1 cellular context compared by ENCODE assay signal in genomic region chr1:109185990-109186703, GRCh38.
TF ChIP-seq lines count a peak whose summit lies in the region.

No MANE protein-coding gene starts in this region.

TF ChIP-seq in HEK293, 187 proteins besides CTCF, POLR2A, EP300 and RAD21 (continued from another document):
- TF ChIP-seq ZNF621 (tag by site-specific recombination; IDR thresholded peaks at IDR 0.05) (no peak), ZSCAN4 (tag by site-specific recombination; IDR thresholded peaks at IDR 0.05) (no peak), ZNF274 (IDR thresholded peaks at IDR 0.05; ENCODE audit: low read length) (no peak), ZNF274 (tag by site-specific recombination; IDR thresholded peaks at IDR 0.05; ENCODE audit: borderline replicate concordance) (no peak), ZSCAN30 (tag by site-specific recombination; IDR thresholded peaks at IDR 0.05) (no peak), ZNF354C (tag by site-specific recombination; IDR thresholded peaks at IDR 0.05; ENCODE audit: borderline replicate concordance, low read depth) (no peak), ZNF112 (tag by site-specific recombination; IDR thresholded peaks at IDR 0.05) (no peak), ZNF645 (tag by site-specific recombination; IDR thresholded peaks at IDR 0.05) (no peak), SP3 (tag by site-specific recombination; IDR thresholded peaks at IDR 0.05) (no peak), ZNF175 (tag by site-specific recombination; IDR thresholded peaks at IDR 0.05) (no peak), ZIC2 (tag by site-specific recombination; IDR thresholded peaks at IDR 0.05) (peak; percentile 77), SP7 (tag by site-specific recombination; IDR thresholded peaks at IDR 0.05) (no peak), ZNF654 (tag by site-specific recombination; IDR thresholded peaks at IDR 0.05; ENCODE audit: low read depth) (no peak), ZNF366 (tag by site-specific recombination; conservative IDR thresholded peaks at IDR 0.05) (no peak), ZNF140 (tag by site-specific recombination; IDR thresholded peaks at IDR 0.05) (no peak), SCRT2 (tag by site-specific recombination; IDR thresholded peaks at IDR 0.05) (no peak), ZNF518A (tag by site-specific recombination; conservative IDR thresholded peaks at IDR 0.05; ENCODE audit: low read depth) (no peak), ZNF629 (tag by site-specific recombination; IDR thresholded peaks at IDR 0.05) (no peak), ZNF26 (tag by site-specific recombination; IDR thresholded peaks at IDR 0.05) (no peak), ZBTB21 (tag by site-specific recombination; IDR thresholded peaks at IDR 0.05) (no peak), ELK4 (IDR thresholded peaks at IDR 0.05; ENCODE audit: borderline replicate concordance, low read depth, low read length) (no peak), ZNF510 (tag by site-specific recombination; IDR thresholded peaks at IDR 0.05; ENCODE audit: insufficient replicate concordance) (no peak), ZNF513 (tag by site-specific recombination; IDR thresholded peaks at IDR 0.05) (no peak), EGR2 (tag by site-specific recombination; IDR thresholded peaks at IDR 0.05; ENCODE audit: low read depth) (peak; percentile 82), AEBP2 (tag by site-specific recombination; IDR thresholded peaks at IDR 0.05; ENCODE audit: borderline replicate concordance) (no peak), ZNF449 (tag by site-specific recombination; IDR thresholded peaks at IDR 0.05) (no peak; the same call in 1 of the 2 replicates), OVOL3 (tag by site-specific recombination; IDR thresholded peaks at IDR 0.05) (no peak), ZBTB17 (tag by site-specific recombination; IDR thresholded peaks at IDR 0.05) (0 out of 2 replicates have a peak, but pooled peaks have one; percentile 22), BCL11B (tag by site-specific recombination; IDR thresholded peaks at IDR 0.05; ENCODE audit: low read depth) (no peak), ZFP3 (tag by site-specific recombination; IDR thresholded peaks at IDR 0.05; ENCODE audit: low read depth) (no peak), ZNF350 (tag by site-specific recombination; IDR thresholded peaks at IDR 0.05) (no peak), ZNF37A (tag by site-specific recombination; IDR thresholded peaks at IDR 0.05) (no peak), TRIM28 (IDR thresholded peaks at IDR 0.05; ENCODE audit: borderline replicate concordance, low read length) (no peak), ZNF785 (tag by site-specific recombination; IDR thresholded peaks at IDR 0.05) (no peak), ZNF777 (tag by site-specific recombination; IDR thresholded peaks at IDR 0.05; ENCODE audit: borderline replicate concordance) (no peak)
TF ChIP-seq in HEK293: peak in this region for 11.
